ENCODE assay signal across 14 cellular contexts in the genomic region with DNA sequence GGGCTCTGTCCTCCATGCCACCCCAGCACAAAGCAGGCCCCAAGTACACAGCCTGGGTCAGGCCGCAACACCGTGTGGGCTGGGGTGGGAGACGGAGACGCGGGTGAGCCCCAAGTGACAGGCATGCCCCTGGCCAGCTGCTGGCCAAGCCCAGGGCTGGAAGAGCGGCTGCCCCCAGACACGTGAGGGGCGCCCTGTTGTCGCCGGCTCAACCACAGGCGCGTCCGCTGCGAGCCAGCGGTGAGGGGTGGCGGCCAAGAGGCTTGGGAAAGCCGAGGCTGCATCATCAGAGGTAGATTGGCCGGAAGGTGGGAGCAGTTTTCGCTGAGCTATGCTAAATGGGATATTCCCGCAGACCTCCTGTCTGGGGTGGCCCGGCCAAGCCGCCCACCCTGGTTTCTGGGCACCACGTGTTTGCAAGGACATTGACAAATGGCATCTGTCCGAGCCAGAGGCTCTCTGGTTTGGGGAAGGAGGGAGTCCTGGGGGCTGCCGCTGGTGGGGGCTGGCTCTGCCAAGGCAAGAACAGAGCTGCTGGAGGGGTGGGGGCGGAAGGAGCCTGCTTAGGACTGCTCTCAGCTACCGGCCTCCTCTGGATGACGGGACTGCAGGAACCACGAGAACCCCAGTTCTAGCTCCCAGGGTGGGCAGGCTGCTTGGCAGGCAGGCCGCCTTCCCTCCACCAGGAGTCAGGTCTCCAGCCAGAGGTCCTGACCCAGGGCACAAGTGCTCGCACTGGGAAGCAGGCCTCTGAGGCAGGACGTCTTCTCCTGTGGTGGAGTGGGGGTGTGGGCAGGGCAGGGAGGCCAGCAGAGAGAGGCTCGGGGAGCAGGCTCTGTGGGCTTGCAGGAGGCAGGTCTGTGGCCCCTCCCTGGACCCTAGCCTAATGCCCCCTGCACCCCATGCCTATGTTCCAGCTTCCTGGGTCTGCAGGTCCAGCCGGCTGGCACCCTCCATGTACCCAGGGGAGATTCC. TPM values are rescaled to one million over a fixed set of nuclear protein-coding genes. Genes with fewer than 3 reads are reported as not detected.
A peak's percentile ranks its signal among the peaks of the same experiment; 100 is the strongest.
DNase-seq lines count a peak whose midpoint lies in the region; ATAC-seq and TF ChIP-seq lines count a peak whose summit lies in the region.
"Had no signal": no experiment of that assay in that cellular context is flagged by ENCODE, and none has a peak within 500 bp of the region (broad histone marks: within the 10 kb centered on the region; RNA-seq: fewer than 3 reads in every experiment).

No MANE protein-coding gene starts in this region.

- H3K4me1 ChIP-seq in Panc1 (ENCODE audit: control insufficient read depth, insufficient read depth, low read length): no peaks in the 10 kb centered on the region
- H3K4me1 ChIP-seq in effector memory CD4-positive, alpha-beta T cell (ENCODE audit: control insufficient read depth, insufficient read depth, low read length, poor library complexity, severe bottlenecking): peaks cover 47% of the 10 kb centered on the region

- intact Hi-C loops in Panc1 (cut with micrococcal nuclease; ENCODE audit: unreplicated experiment): no loop called here
- intact Hi-C loops in posterior vena cava (cut with DNase I): loop anchor here in 1 of 2 donors (10.0 kb wide), 1 partner anchor 54 kb away; the partner anchor contains the start of gene MRPL23

- no peaks in the 10 kb centered on the region for H3K36me3 ChIP-seq in Panc1 (ENCODE audit: control insufficient read depth, insufficient read depth, low read length)
- H3K36me3 ChIP-seq in effector memory CD4-positive, alpha-beta T cell (ENCODE audit: control insufficient read depth, insufficient read depth, low read length): peaks cover 2% of the 10 kb centered on the region

- H3K9me3 ChIP-seq in Panc1 (ENCODE audit: control insufficient read depth, insufficient read depth, low read depth, low read length): no peaks in the 10 kb centered on the region
- no peaks in the 10 kb centered on the region for H3K9me3 ChIP-seq in effector memory CD4-positive, alpha-beta T cell (ENCODE audit: control insufficient read depth, low read length)

- POLR2A ChIA-PET in GM10248 (lab: Yijun Ruan, JAX) (interaction anchor here (0.8 kb wide), 1 partner anchor 9 kb away, joined by 3 read pairs; no protein-coding TSS in a partner anchor), Panc1 (lab: Charles Lee) (no interaction called here)

- TF ChIP-seq CTCF in GM10248 (IDR thresholded peaks at IDR 0.05; ENCODE audit: control extremely low read depth, extremely low read depth, low read depth, missing control alignments) (no peak), Panc1 (IDR thresholded peaks at IDR 0.05) (no peak)

- peak; percentile 28 for DNase-seq in GM10248 (ENCODE audit: extremely low spot score)
- no peak for DNase-seq in Panc1 (ENCODE audit: low read depth, low spot score)
- no peak for DNase-seq in effector memory CD4-positive, alpha-beta T cell
- DNase-seq in posterior vena cava (ENCODE audit: low spot score): peak; percentile 79
- DNase-seq in NCI-H187 (lab: John Stamatoyannopoulos, UW): no peak
- DNase-seq: activated effector memory CD4-positive, alpha-beta T cell treated with Interleukin-2 at 50 U/mL for 16 hours; dermis blood vessel endothelial cell; NCI-H2081 treated with DMSO at 0.1 percent for 48 hours; OCI-M1 had no signal

- peak; percentile 32; the same call in 1 of the 2 replicates for ATAC-seq in Panc1
- ATAC-seq in HG03457 (IDR thresholded peaks at IDR 0.05; ENCODE audit: unreplicated experiment): no peak
- ATAC-seq in HG03432 (IDR thresholded peaks at IDR 0.05; ENCODE audit: unreplicated experiment): no peak
- no peak for ATAC-seq in HG03439 (IDR thresholded peaks at IDR 0.05; ENCODE audit: unreplicated experiment)

- no TSS peak for BruUV-seq in Panc1 (replicated peaks; lab: Mats Ljungman, UMichigan)

- in situ Hi-C loops in Panc1 (cut with HindIII; ENCODE audit: low pct_unique_long_range_greater_than_20kb, low sequenced_read_pairs): no loop called here

- CTCF ChIA-PET in GM10248 (lab: Yijun Ruan, JAX): interaction anchor here (1.3 to 2.5 kb wide), 5 partner anchors 9 to 197 kb away, joined by 3 to 17 read pairs (median 5); no protein-coding TSS in a partner anchor
- CTCF ChIA-PET in Panc1 (lab: Charles Lee): interaction anchor here (0.7 to 1.3 kb wide), 3 partner anchors 9 to 28 kb away, joined by 3 to 12 read pairs (median 5); partner anchors contain the start of gene TNNT3

- H3K4me3 ChIP-seq in Panc1 (ENCODE audit: low read depth in 2 of 2, low read length in 2 of 2): no peak overlapping the region
- H3K4me3 ChIP-seq in effector memory CD4-positive, alpha-beta T cell (ENCODE audit: insufficient read depth, low read depth, low read length, poor library complexity, severe bottlenecking): peak overlapping the region; percentile 10

- peaks cover 1% of the 10 kb centered on the region; the same call in 1 of the 2 replicates for H3K27me3 ChIP-seq in Panc1 (ENCODE audit: control insufficient read depth, insufficient read depth, low read length)
- no peaks in the 10 kb centered on the region for H3K27me3 ChIP-seq in effector memory CD4-positive, alpha-beta T cell (replicated peaks; ENCODE audit: control insufficient read depth, insufficient read depth, low read length, poor library complexity, severe bottlenecking)

- H3K27ac ChIP-seq in Panc1 (ENCODE audit: low read length): no peak overlapping the region
- H3K27ac ChIP-seq in effector memory CD4-positive, alpha-beta T cell (ENCODE audit: insufficient read depth, low read length, poor library complexity, severe bottlenecking): peak overlapping the region; percentile 64

RNA-seq across cellular contexts. Expression of gene PRR33, which starts 0.6 kb away (rescaled TPM):
- not detected for total RNA-seq in Panc1 (2021; ENCODE audit: unreplicated experiment)
- not detected for polyA plus RNA-seq in Panc1 (2012; ENCODE audit: insufficient read length)
- under 1 TPM in 1 of 2 donors, not detected in 1; 0.14 TPM for total RNA-seq in posterior vena cava
- total RNA-seq: dermis blood vessel endothelial cell, glomerular endothelial cell, mesenteric fat pad had no signal

RNA-seq across cellular contexts. Expression of gene TNNT3, which starts 28.4 kb away (rescaled TPM):
- 0.41 TPM for total RNA-seq in Panc1 (2021; ENCODE audit: unreplicated experiment)
- polyA plus RNA-seq in Panc1 (2012; ENCODE audit: insufficient read length): not detected
- total RNA-seq in posterior vena cava: 10 to 100 TPM; 17.9 to 45.3 TPM
- total RNA-seq: dermis blood vessel endothelial cell, glomerular endothelial cell had no signal

RNA-seq across cellular contexts. Expression of gene LSP1, which starts 38.3 kb away (rescaled TPM):
- 0.90 TPM for total RNA-seq in Panc1 (2021; ENCODE audit: unreplicated experiment)
- polyA plus RNA-seq in Panc1 (2012; ENCODE audit: insufficient read length): 1.3 TPM
- 100 to 1,000 TPM in 1 of 2 donors, 10 to 100 TPM in 1; 39.1 to 122 TPM for total RNA-seq in posterior vena cava
- total RNA-seq: dermis blood vessel endothelial cell had no signal

RNA-seq across cellular contexts. Expression of gene TNNI2, which starts 52.4 kb away (rescaled TPM):
- total RNA-seq in Panc1 (2021; ENCODE audit: unreplicated experiment) (0.46 TPM), posterior vena cava (1 to 10 TPM; 1.0 to 1.3 TPM)
- 0.64 TPM for polyA plus RNA-seq in Panc1 (2012; ENCODE audit: insufficient read length)
- total RNA-seq: dermis blood vessel endothelial cell, glomerular endothelial cell had no signal

RNA-seq across cellular contexts. Expression of gene MRPL23, which starts 56.0 kb away (rescaled TPM):
- total RNA-seq in Panc1 (2021; ENCODE audit: unreplicated experiment) (123 TPM), posterior vena cava (10 to 100 TPM; 22.7 to 23.8 TPM)
- 200 TPM for polyA plus RNA-seq in Panc1 (2012; ENCODE audit: insufficient read length)

Comparison
In these comparisons a context has a peak if more than half of its experiments do, and no peak if none do; other contexts are left out.
1. DNase-seq: peak in GM10248 (single experiment) and posterior vena cava (single experiment); none in Panc1 (single experiment), effector memory CD4-positive, alpha-beta T cell (0 of 3) and NCI-H187 (0 of 2).
2. RNA of gene TNNT3, which starts 28.4 kb away (total RNA-seq): 17.9 to 45.3 TPM in posterior vena cava; 0.41 TPM in Panc1 (single experiment); every median in the first group is over 10 times any median in the second.
3. RNA of gene LSP1, which starts 38.3 kb away (total RNA-seq): 39.1 to 122 TPM in posterior vena cava; 0.90 TPM in Panc1 (single experiment); every median in the first group is over 10 times any median in the second.